In genomic region chr13:54287062-54287764, GRCh38 we compare ENCODE assay signal across 31 cellular contexts.
"Had no signal": no experiment of that assay in that cellular context is flagged by ENCODE, and none has a peak within 500 bp of the region (broad histone marks: within the 10 kb centered on the region; RNA-seq: fewer than 3 reads in every experiment).

No MANE protein-coding gene starts in this region.

- DNase-seq: activated CD4-positive, alpha-beta T cell treated with anti-CD3 and anti-CD28 coated beads for 4 hours; activated CD8-positive, alpha-beta memory T cell treated with anti-CD3 and anti-CD28 coated beads, Interleukin-2, amount 50 U/mL, for 4 hours; activated CD8-positive, alpha-beta T cell treated with anti-CD3 and anti-CD28 coated beads for 36 hours; activated gamma-delta T cell treated with Interleukin-2 at 50 U/mL for 16 hours; activated naive CD4-positive, alpha-beta T cell treated with anti-CD3 and anti-CD28 coated beads, Interleukin-2, amount 10 ng/mL, durations not matched to agents 7 days and 5 days; activated naive CD8-positive, alpha-beta T cell treated with anti-CD3 and anti-CD28 coated beads for 36 hours; activated T-cell treated with anti-CD3 and anti-CD28 coated beads, Interleukin-2, amount 50 U/mL, for 72 hours; brain microvascular endothelial cell; cerebellar nuclear complex; MG63; MV-4-11; NCI-H1092 treated with DMSO at 0.1 percent for 48 hours; NCI-H1417 treated with DMSO at 0.1 percent for 48 hours; NCI-H1694; NCI-H2029; NCI-H2107; NCI-H2171 treated with DMSO at 0.1 percent for 48 hours; NCI-H226; NCI-H774; NK-92 treated with Interleukin-12 subunit alpha and Interleukin-12 subunit beta, amount 100 ng/mL, for 24 hours; OCI-M1; RPMI8226; T-cell; T-helper 2 cell; T1000 had no signal

- H3K4me3 ChIP-seq: cardiac muscle cell, MG63, SK-N-MC had no signal

- H3K9me3 ChIP-seq: MG63 had no signal

- H3K27ac ChIP-seq: brain microvascular endothelial cell, cardiac muscle cell, SK-N-MC, VCaP had no signal

- H3K36me3 ChIP-seq: brain microvascular endothelial cell, cardiac muscle cell, MG63 had no signal

- H3K27me3 ChIP-seq: brain microvascular endothelial cell, cardiac muscle cell, MG63 had no signal

- ATAC-seq: activated CD4-positive, CD25-positive, alpha-beta regulatory T cell treated with anti-CD3 and anti-CD28 coated beads, Interleukin-2, amount 50 U/mL, for 24 hours; activated CD8-positive, alpha-beta T cell treated with anti-CD3 and anti-CD28 coated beads for 36 hours; activated T-cell treated with anti-CD3 and anti-CD28 coated beads, Interleukin-2, amount 50 U/mL, for 72 hours; Panc1; Right ventricle myocardium inferior; T-cell had no signal
